ENCODE assay signal across 9 cellular contexts in genomic region chr15:60548101-60548500, GRCh38.
A peak's percentile ranks its signal among the peaks of the same experiment; 100 is the strongest.
DNase-seq lines count a peak whose midpoint lies in the region; ATAC-seq, FAIRE-seq and TF ChIP-seq lines count a peak whose summit lies in the region.
"Had no signal": no experiment of that assay in that cellular context is flagged by ENCODE, and none has a peak within 500 bp of the region (broad histone marks: within the 10 kb centered on the region; RNA-seq: fewer than 3 reads in every experiment).

No MANE protein-coding gene starts in this region.

- ATAC-seq in GM19455 (IDR thresholded peaks at IDR 0.05; ENCODE audit: unreplicated experiment) (peak; percentile 90), HG03196 (IDR thresholded peaks at IDR 0.05; ENCODE audit: unreplicated experiment) (peak; percentile 49)
- ATAC-seq in stimulated activated naive B cell treated with anti-CD40 and anti-IgM and Interleukin-4, amounts not matched to agents 10 μg/mL and 1 μg/mL and 100 μg/mL, for 72 hours (replicated peaks): no peak

- peak; percentile 53 for DNase-seq in activated T-helper 9 cell treated with anti-CD3 and anti-CD28 coated beads, Interleukin-2, amount 50 U/mL, for 16 hours (ENCODE audit: low read depth)
- DNase-seq in stimulated activated CD8-positive, alpha-beta memory T cell treated with anti-CD3 and anti-CD28 coated beads, Interleukin-2, amount 100 ng/mL, for 48 hours (ENCODE audit: low read depth in 2 of 2): peak; percentile 41 to 49
- DNase-seq in stimulated activated naive B cell treated with anti-CD40 and anti-IgM and Interleukin-4, amounts not matched to agents 10 μg/mL and 1 μg/mL and 100 μg/mL, for 72 hours: no peak
- DNase-seq in dermis blood vessel endothelial cell (no peak), NCI-H2196 treated with DMSO at 0.1 percent for 48 hours (lab: John Stamatoyannopoulos, UW; ENCODE audit: unreplicated experiment) (no peak), H54 (ENCODE audit: insufficient read length, low spot score) (no peak)

- peaks cover 0 to 2% of the 10 kb centered on the region in 2 donors for H3K4me1 Mint-ChIP-seq in stimulated activated naive B cell treated with anti-CD40 and anti-IgM and Interleukin-4, amounts not matched to agents 10 μg/mL and 1 μg/mL and 100 μg/mL, for 72 hours

- FAIRE-seq in H54 (lab: Jason Lieb, UNC): no peak
- FAIRE-seq: frontal cortex had no signal

- no peak overlapping the region for H3K27ac Mint-ChIP-seq in stimulated activated naive B cell treated with anti-CD40 and anti-IgM and Interleukin-4, amounts not matched to agents 10 μg/mL and 1 μg/mL and 100 μg/mL, for 72 hours

- H3K36me3 Mint-ChIP-seq in stimulated activated naive B cell treated with anti-CD40 and anti-IgM and Interleukin-4, amounts not matched to agents 10 μg/mL and 1 μg/mL and 100 μg/mL, for 72 hours: peaks cover 6 to 22% of the 10 kb centered on the region in 2 donors

- no peak overlapping the region for H3K4me3 Mint-ChIP-seq in stimulated activated naive B cell treated with anti-CD40 and anti-IgM and Interleukin-4, amounts not matched to agents 10 μg/mL and 1 μg/mL and 100 μg/mL, for 72 hours

- H3K27me3 Mint-ChIP-seq in stimulated activated naive B cell treated with anti-CD40 and anti-IgM and Interleukin-4, amounts not matched to agents 10 μg/mL and 1 μg/mL and 100 μg/mL, for 72 hours: no peaks in the 10 kb centered on the region

- no peak for TF ChIP-seq POLR2A in H54 (IDR thresholded peaks at IDR 0.05; ENCODE audit: low read depth, low read length)

- H3K9me3 Mint-ChIP-seq in stimulated activated naive B cell treated with anti-CD40 and anti-IgM and Interleukin-4, amounts not matched to agents 10 μg/mL and 1 μg/mL and 100 μg/mL, for 72 hours: no peaks in the 10 kb centered on the region

Comparison
In these comparisons a context has a peak if more than half of its experiments do, and no peak if none do; other contexts are left out.
1. ATAC-seq: peak in GM19455 (single experiment) and HG03196 (single experiment); none in stimulated activated naive B cell treated with anti-CD40 and anti-IgM and Interleukin-4, amounts not matched to agents 10 μg/mL and 1 μg/mL and 100 μg/mL, for 72 hours (0 of 2).
2. DNase-seq: peak in activated T-helper 9 cell treated with anti-CD3 and anti-CD28 coated beads, Interleukin-2, amount 50 U/mL, for 16 hours (single experiment) and stimulated activated CD8-positive, alpha-beta memory T cell treated with anti-CD3 and anti-CD28 coated beads, Interleukin-2, amount 100 ng/mL, for 48 hours (2 of 2); none in stimulated activated naive B cell treated with anti-CD40 and anti-IgM and Interleukin-4, amounts not matched to agents 10 μg/mL and 1 μg/mL and 100 μg/mL, for 72 hours (single experiment), dermis blood vessel endothelial cell (single experiment), NCI-H2196 treated with DMSO at 0.1 percent for 48 hours (single experiment) and H54 (single experiment).